ENCODE assay signal across 36 cellular contexts in genomic region chrX:101262590-101262989, GRCh38. TPM values are rescaled to one million over a fixed set of nuclear protein-coding genes. Genes with fewer than 3 reads are reported as not detected.
DNase-seq lines count a peak whose midpoint lies in the region; ATAC-seq and TF ChIP-seq lines count a peak whose summit lies in the region.
"Had no signal": no experiment of that assay in that cellular context is flagged by ENCODE, and none has a peak within 500 bp of the region (broad histone marks: within the 10 kb centered on the region; RNA-seq: fewer than 3 reads in every experiment).

No MANE protein-coding gene starts in this region.

- H3K36me3 Mint-ChIP-seq in endothelial cell (ENCODE audit: low read depth, unreplicated experiment), result no peaks in the 10 kb centered on the region
- H3K36me3 Mint-ChIP-seq in neural progenitor cell, result no peaks in the 10 kb centered on the region
- no peaks in the 10 kb centered on the region for H3K36me3 Mint-ChIP-seq in activated CD8-positive, alpha-beta T cell treated with anti-CD3 and anti-CD28 coated beads for 36 hours (ENCODE audit: low read depth)
- H3K36me3 Mint-ChIP-seq: CD14-positive monocyte; CD4-positive, alpha-beta memory T cell; CD4-positive, CD25-positive, alpha-beta regulatory T cell; CD8-positive, alpha-beta memory T cell; CD8-positive, alpha-beta T cell had no signal

- no peak overlapping the region for H2BK5ac ChIP-seq in mesenchymal stem cell (ENCODE audit: low read depth, low read length, poor library complexity, severe bottlenecking)

- H3K4me2 ChIP-seq in mesenchymal stem cell (ENCODE audit: low read length, poor library complexity, severe bottlenecking) (no peak overlapping the region), neural progenitor cell (no peak overlapping the region)
- H3K4me2 ChIP-seq: A549; BLaER1; BLaER1 treated with 17β-estradiol and CSF1 and Interleukin-3, amounts not matched to agents 10 nM and 100 nM had no signal

- whole genome bisulfite sequencing in mesenchymal stem cell, result 97% methylated on average over 4 of the region's 4 CpGs

- intact Hi-C loops in activated CD8-positive, alpha-beta T cell treated with anti-CD3 and anti-CD28 coated beads for 36 hours (cut with micrococcal nuclease), result no loop called here

- no peak for ATAC-seq in activated CD8-positive, alpha-beta T cell treated with anti-CD3 and anti-CD28 coated beads for 36 hours
- ATAC-seq: A549; CD8-positive, alpha-beta T cell had no signal

- H3K14ac ChIP-seq in mesenchymal stem cell (ENCODE audit: low read length in 2 of 2), result no peak overlapping the region

- no peak overlapping the region for H3K18ac ChIP-seq in mesenchymal stem cell (ENCODE audit: low read depth in 1 of 2, low read length in 2 of 2)

- H3F3A ChIP-seq in neural progenitor cell (ENCODE audit: low read depth), result no peaks in the 10 kb centered on the region

- H3K4me1 Mint-ChIP-seq in endothelial cell (ENCODE audit: unreplicated experiment) (peaks cover 20% of the 10 kb centered on the region), neural progenitor cell (no peaks in the 10 kb centered on the region)
- peaks cover 10% of the 10 kb centered on the region for H3K4me1 Mint-ChIP-seq in activated CD8-positive, alpha-beta T cell treated with anti-CD3 and anti-CD28 coated beads for 36 hours (ENCODE audit: low read depth)
- H3K4me1 Mint-ChIP-seq: CD14-positive monocyte had no signal

- no peaks in the 10 kb centered on the region for H4K20me1 ChIP-seq in neural progenitor cell (ENCODE audit: low read depth)
- H4K20me1 ChIP-seq: BLaER1; BLaER1 treated with 17β-estradiol and CSF1 and Interleukin-3, amounts not matched to agents 10 nM and 100 nM had no signal

- TF ChIP-seq CTCF in HEK293 (tag by site-specific recombination; IDR thresholded peaks at IDR 0.05) (no peak), endothelial cell (IDR thresholded peaks at IDR 0.05; ENCODE audit: unreplicated experiment) (no peak), neural progenitor cell (IDR thresholded peaks at IDR 0.05) (no peak)
- TF ChIP-seq CTCF in activated CD8-positive, alpha-beta T cell treated with anti-CD3 and anti-CD28 coated beads for 36 hours (IDR thresholded peaks at IDR 0.05), result no peak

- no peaks in the 10 kb centered on the region for H3K79me2 ChIP-seq in neural progenitor cell (ENCODE audit: low read depth)

- H3K27me3 ChIP-seq in mesenchymal stem cell (ENCODE audit: control insufficient read depth in 1 of 2, insufficient read depth in 1 of 2, low read length in 2 of 2) (peaks cover 0 to 25% of the 10 kb centered on the region in 2 experiments), neural progenitor cell (no peaks in the 10 kb centered on the region)
- H3K27me3 ChIP-seq: BE2C; BLaER1; BLaER1 treated with 17β-estradiol and CSF1 and Interleukin-3, amounts not matched to agents 10 nM and 100 nM had no signal

- peak overlapping the region; percentile 19 for H2BK120ac ChIP-seq in mesenchymal stem cell (ENCODE audit: low read depth, low read length)

- CTCF ChIA-PET in HEK293 (lab: Yijun Ruan, JAX), result interaction anchor here (1.2 to 2.5 kb wide), 2 partner anchors 9 to 25 kb away, joined by 3 to 9 read pairs; no protein-coding TSS in a partner anchor
- CTCF ChIA-PET in activated CD8-positive, alpha-beta T cell treated with anti-CD3 and anti-CD28 coated beads for 36 hours (lab: Charles Lee), result no interaction called here

- no peaks in the 10 kb centered on the region for H3K4me1 ChIP-seq in HEK293 (ENCODE audit: control insufficient read depth, insufficient read depth, low read length)
- H3K4me1 ChIP-seq in mesenchymal stem cell (ENCODE audit: control insufficient read depth, insufficient read depth, low read depth, low read length), result peaks cover 6% of the 10 kb centered on the region
- H3K4me1 ChIP-seq in neural progenitor cell, result no peaks in the 10 kb centered on the region
- H3K4me1 ChIP-seq: A549, BE2C, Caco-2 had no signal

- no peaks in the 10 kb centered on the region for H3K9me3 Mint-ChIP-seq in endothelial cell (ENCODE audit: unreplicated experiment)
- no peaks in the 10 kb centered on the region for H3K9me3 Mint-ChIP-seq in neural progenitor cell
- no peaks in the 10 kb centered on the region for H3K9me3 Mint-ChIP-seq in activated CD8-positive, alpha-beta T cell treated with anti-CD3 and anti-CD28 coated beads for 36 hours
- H3K9me3 Mint-ChIP-seq: CD14-positive monocyte; CD4-positive, alpha-beta T cell; CD4-positive, CD25-positive, alpha-beta regulatory T cell; CD8-positive, alpha-beta T cell had no signal

- no peaks in the 10 kb centered on the region for H3K79me1 ChIP-seq in mesenchymal stem cell (replicated peaks; ENCODE audit: low read length, poor library complexity, severe bottlenecking)

- H3K27ac Mint-ChIP-seq in endothelial cell (ENCODE audit: unreplicated experiment) (peak overlapping the region; percentile 42), neural progenitor cell (no peak overlapping the region)
- H3K27ac Mint-ChIP-seq in activated CD8-positive, alpha-beta T cell treated with anti-CD3 and anti-CD28 coated beads for 36 hours, result no peak overlapping the region
- H3K27ac Mint-ChIP-seq: B cell; CD14-positive monocyte; CD4-positive, alpha-beta memory T cell; CD4-positive, alpha-beta T cell; CD4-positive, CD25-positive, alpha-beta regulatory T cell; CD8-positive, alpha-beta memory T cell; CD8-positive, alpha-beta T cell had no signal

- H4K8ac ChIP-seq in mesenchymal stem cell (ENCODE audit: low read length), result no peak overlapping the region

- H3K36me3 ChIP-seq in HEK293 (ENCODE audit: control insufficient read depth in 2 of 2, insufficient read depth in 1 of 2, low read length in 2 of 2), result no peaks in the 10 kb centered on the region
- H3K36me3 ChIP-seq in mesenchymal stem cell (ENCODE audit: control insufficient read depth in 1 of 2, insufficient read depth in 2 of 2, low read depth in 1 of 2, low read length in 2 of 2), result no peaks in the 10 kb centered on the region
- H3K36me3 ChIP-seq in neural progenitor cell, result no peaks in the 10 kb centered on the region
- H3K36me3 ChIP-seq: BE2C; BLaER1; BLaER1 treated with 17β-estradiol and CSF1 and Interleukin-3, amounts not matched to agents 10 nM and 100 nM had no signal

- H2AK5ac ChIP-seq in mesenchymal stem cell (ENCODE audit: low read length, severe bottlenecking), result no peak overlapping the region

- no peak overlapping the region for H3K4me3 ChIP-seq in HEK293 (ENCODE audit: low read depth, low read length)
- H3K4me3 ChIP-seq in mesenchymal stem cell (ENCODE audit: insufficient read depth in 1 of 2, low read depth in 1 of 2, low read length in 2 of 2), result no peak overlapping the region
- no peak overlapping the region for H3K4me3 ChIP-seq in neural progenitor cell
- H3K4me3 ChIP-seq: A549; BLaER1; BLaER1 treated with 17β-estradiol and CSF1 and Interleukin-3, amounts not matched to agents 10 nM and 100 nM had no signal

- POLR2A ChIA-PET in HEK293 (lab: Yijun Ruan, JAX), result no interaction called here
- POLR2A ChIA-PET in activated CD8-positive, alpha-beta T cell treated with anti-CD3 and anti-CD28 coated beads for 36 hours (lab: Charles Lee), result no interaction called here

- H3K4me3 Mint-ChIP-seq in endothelial cell (ENCODE audit: unreplicated experiment), result no peak overlapping the region
- no peak overlapping the region for H3K4me3 Mint-ChIP-seq in neural progenitor cell
- H3K4me3 Mint-ChIP-seq in activated CD8-positive, alpha-beta T cell treated with anti-CD3 and anti-CD28 coated beads for 36 hours, result no peak overlapping the region
- H3K4me3 Mint-ChIP-seq: B cell; CD14-positive monocyte; CD4-positive, alpha-beta memory T cell; CD4-positive, alpha-beta T cell; CD4-positive, CD25-positive, alpha-beta regulatory T cell; CD8-positive, alpha-beta memory T cell; CD8-positive, alpha-beta T cell had no signal

- H2AFZ ChIP-seq in mesenchymal stem cell (ENCODE audit: low read depth, low read length) (no peak overlapping the region), neural progenitor cell (replicated peaks) (no peak overlapping the region)

- DNase-seq in endothelial cell (ENCODE audit: low spot score) (no peak), mesenchymal stem cell (no peak), myocyte (ENCODE audit: low read depth) (peak; percentile 69), NCI-H446 treated with DMSO at 0.1 percent for 48 hours (lab: John Stamatoyannopoulos, UW) (no peak), neural progenitor cell (ENCODE audit: low spot score) (no peak), SKM-1 (lab: John Stamatoyannopoulos, UW; ENCODE audit: unreplicated experiment) (no peak)
- DNase-seq in activated CD8-positive, alpha-beta T cell treated with anti-CD3 and anti-CD28 coated beads for 36 hours, result no peak
- DNase-seq: 8988T; ACHN; AML-193; BE2C; C1 segment of cervical spinal cord; Caco-2; Calu3; CD4-positive, alpha-beta memory T cell; CD4-positive, alpha-beta T cell; CD4-positive, CD25-positive, alpha-beta regulatory T cell; CD8-positive, alpha-beta memory T cell; CD8-positive, alpha-beta T cell; COR-L47; DMS 273 treated with DMSO at 0.1 percent for 48 hours; DMS153; DMS53; DMS79; DMS79 treated with DMSO at 0.1 percent for 48 hours; DND-41; EL had no signal

- H3K27ac ChIP-seq in HEK293 (ENCODE audit: extremely low read depth, low read depth, low read length), result no peak overlapping the region
- no peak overlapping the region for H3K27ac ChIP-seq in mesenchymal stem cell (ENCODE audit: low read length, poor library complexity, severe bottlenecking)
- no peak overlapping the region for H3K27ac ChIP-seq in neural progenitor cell
- H3K27ac ChIP-seq: 22Rv1; A549; BLaER1; BLaER1 treated with 17β-estradiol and CSF1 and Interleukin-3, amounts not matched to agents 10 nM and 100 nM; C4-2B had no signal

- no peak overlapping the region for H3K23ac ChIP-seq in mesenchymal stem cell (ENCODE audit: low read length in 2 of 2)

- H3K4ac ChIP-seq in mesenchymal stem cell (ENCODE audit: low read depth in 1 of 2, low read length in 2 of 2), result no peak overlapping the region

- no peak overlapping the region for H4K91ac ChIP-seq in mesenchymal stem cell (ENCODE audit: low read length)

- H2BK12ac ChIP-seq in mesenchymal stem cell (ENCODE audit: low read length in 2 of 2), result no peak overlapping the region

- no peaks in the 10 kb centered on the region for H3K9me3 ChIP-seq in HEK293 (ENCODE audit: control insufficient read depth, insufficient read depth, low read depth, low read length)
- H3K9me3 ChIP-seq in mesenchymal stem cell (ENCODE audit: control insufficient read depth, low read length), result no peaks in the 10 kb centered on the region
- no peaks in the 10 kb centered on the region for H3K9me3 ChIP-seq in neural progenitor cell (ENCODE audit: low read depth)
- H3K9me3 ChIP-seq: A549; BE2C; BLaER1; BLaER1 treated with 17β-estradiol and CSF1 and Interleukin-3, amounts not matched to agents 10 nM and 100 nM; Caco-2 had no signal

- H3K27me3 Mint-ChIP-seq in endothelial cell (ENCODE audit: unreplicated experiment) (peaks cover 4% of the 10 kb centered on the region), neural progenitor cell (ENCODE audit: insufficient read depth, low read depth) (peaks cover 5% of the 10 kb centered on the region)
- no peaks in the 10 kb centered on the region for H3K27me3 Mint-ChIP-seq in activated CD8-positive, alpha-beta T cell treated with anti-CD3 and anti-CD28 coated beads for 36 hours
- H3K27me3 Mint-ChIP-seq: B cell; CD4-positive, alpha-beta memory T cell; CD4-positive, alpha-beta T cell; CD4-positive, CD25-positive, alpha-beta regulatory T cell had no signal

- no peak overlapping the region for H3K9ac ChIP-seq in mesenchymal stem cell (ENCODE audit: low read length)
- no peak overlapping the region for H3K9ac ChIP-seq in neural progenitor cell
- H3K9ac ChIP-seq: BLaER1; BLaER1 treated with 17β-estradiol and CSF1 and Interleukin-3, amounts not matched to agents 10 nM and 100 nM had no signal

- peak overlapping the region; percentile 48 for H2BK15ac ChIP-seq in mesenchymal stem cell (ENCODE audit: low read depth, poor library complexity, severe bottlenecking)

RNA-seq across cellular contexts. Expression of gene TAF7L, which starts 28.5 kb away (rescaled TPM):
- total RNA-seq in endothelial cell (ENCODE audit: unreplicated experiment) (0.31 TPM), myocyte (0.08 TPM in 1 of 2 replicates, not detected in the other), neural progenitor cell (ENCODE audit: low replicate concordance) (not detected in 2 replicates)
- 0.12 TPM for polyA plus RNA-seq in mesenchymal stem cell (2013, experiment 1 of 2)
- 0.15 TPM for polyA plus RNA-seq in mesenchymal stem cell (2013, experiment 2 of 2)
- 0.13 TPM for polyA plus RNA-seq in myocyte (2012)
- total RNA-seq in activated CD8-positive, alpha-beta T cell treated with anti-CD3 and anti-CD28 coated beads for 36 hours, result not detected
- total RNA-seq: A172; B cell; Caco-2; Calu3; CD4-positive, alpha-beta memory T cell; CD4-positive, alpha-beta T cell; CD4-positive, CD25-positive, alpha-beta regulatory T cell; CD8-positive, alpha-beta memory T cell; CD8-positive, alpha-beta T cell had no signal
- polyA plus RNA-seq: CD14-positive monocyte; CD4-positive, alpha-beta memory T cell; CD4-positive, CD25-positive, alpha-beta regulatory T cell; CD8-positive, alpha-beta memory T cell had no signal

RNA-seq across cellular contexts. Expression of gene DRP2, which starts 43.0 kb away (rescaled TPM):
- total RNA-seq in endothelial cell (ENCODE audit: unreplicated experiment) (1.6 TPM), myocyte (7.5 and 14.9 TPM in 2 replicates), neural progenitor cell (ENCODE audit: low replicate concordance) (1.4 and 2.2 TPM in 2 replicates)
- polyA plus RNA-seq in mesenchymal stem cell (2013, experiment 1 of 2), result 2.0 TPM
- polyA plus RNA-seq in mesenchymal stem cell (2013, experiment 2 of 2), result 2.1 TPM
- 9.0 TPM for polyA plus RNA-seq in myocyte (2012)
- under 1 TPM; 0.38 to 0.54 TPM for total RNA-seq in activated CD8-positive, alpha-beta T cell treated with anti-CD3 and anti-CD28 coated beads for 36 hours
- total RNA-seq: B cell; CD4-positive, alpha-beta T cell; CD8-positive, alpha-beta T cell had no signal
- polyA plus RNA-seq: CD14-positive monocyte; CD8-positive, alpha-beta memory T cell had no signal
